In the genomic region with DNA sequence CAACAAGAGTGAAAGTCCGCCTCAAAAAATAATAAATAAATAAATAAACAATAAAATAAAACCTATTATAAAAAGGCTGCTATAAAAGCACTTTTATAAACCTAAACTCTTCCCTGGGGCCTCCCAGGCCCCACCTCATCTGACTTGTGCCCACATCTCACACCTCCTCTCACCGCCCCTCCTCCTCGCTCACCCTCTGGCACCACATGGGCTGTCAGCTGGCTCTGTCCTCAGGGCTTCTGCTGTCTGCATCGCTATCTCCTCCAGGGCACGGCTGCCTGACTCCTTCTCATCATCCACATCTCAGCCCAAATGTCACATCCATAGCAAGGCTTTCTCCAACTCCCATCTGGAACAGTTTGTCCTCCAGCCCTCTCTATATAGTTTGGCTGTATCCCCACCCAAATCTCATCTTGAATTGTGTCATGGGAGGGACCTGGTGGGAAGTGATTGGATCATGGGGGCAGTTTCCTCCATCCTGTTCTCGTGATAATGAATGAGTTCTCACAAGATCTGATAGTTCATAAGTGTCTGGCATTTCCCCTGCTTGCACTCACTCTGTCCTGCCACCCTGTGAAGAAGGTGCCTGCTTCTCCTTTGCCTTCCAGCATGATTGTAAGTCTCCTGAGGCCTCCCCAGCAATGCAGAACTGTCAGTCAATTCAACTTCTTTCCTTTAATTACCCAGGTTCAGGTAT, we compare ENCODE assay signal across 14 cellular contexts. TPM values are rescaled to one million over a fixed set of nuclear protein-coding genes. Genes with fewer than 3 reads are reported as not detected.
DNase-seq lines count a peak whose midpoint lies in the region; ATAC-seq, FAIRE-seq and TF ChIP-seq lines count a peak whose summit lies in the region.
"Had no signal": no experiment of that assay in that cellular context is flagged by ENCODE, and none has a peak within 500 bp of the region (broad histone marks: within the 10 kb centered on the region; RNA-seq: fewer than 3 reads in every experiment).

No MANE protein-coding gene starts in this region.

- peaks cover 23 to 43% (median 32%) of the 10 kb centered on the region in 4 donors for H3K4me1 Mint-ChIP-seq in CD4-positive, alpha-beta memory T cell

- no peak for TF ChIP-seq EP300 in K562 (IDR thresholded peaks at IDR 0.05; ENCODE audit: low read length)

- H3K79me2 ChIP-seq in K562 (ENCODE audit: control insufficient read depth, insufficient read depth, low read length) (no peaks in the 10 kb centered on the region), parathyroid adenoma (no peaks in the 10 kb centered on the region)

- ATAC-seq in K562: no peak
- no peak for ATAC-seq in right lobe of liver
- no peak for ATAC-seq in HG03442 (IDR thresholded peaks at IDR 0.05; ENCODE audit: unreplicated experiment)
- ATAC-seq: Panc1, Right ventricle myocardium inferior had no signal

- H3K9ac ChIP-seq in K562 (ENCODE audit: insufficient read depth in 1 of 2, low read depth in 2 of 2, low read length in 2 of 2) (peak overlapping the region in 1 of 2 experiments; percentile 64; a peak in 2 of 4 replicates), parathyroid adenoma (no peak overlapping the region)
- H3K9ac ChIP-seq: SK-N-SH had no signal

- CTCF ChIA-PET in CD4-positive, alpha-beta memory T cell (lab: Charles Lee; ENCODE audit: partially characterized antibody): interaction anchor here (1.5 to 2.6 kb wide), 2 partner anchors 8 to 73 kb away, joined by 3 to 11 read pairs; a partner anchor contains a TSS
- CTCF ChIA-PET in HEK293 (lab: Yijun Ruan, JAX): interaction anchor here (0.7 to 2.8 kb wide), 4 partner anchors 8 to 66 kb away, joined by 3 to 14 read pairs (median 4); a partner anchor contains a TSS
- CTCF ChIA-PET in K562 (lab: Yijun Ruan, JAX; ENCODE audit: low intra/inter-chr PET ratio): no interaction called here

- no peak overlapping the region for H3K27ac ChIP-seq in CD4-positive, alpha-beta memory T cell (ENCODE audit: low read depth, low read length)
- H3K27ac ChIP-seq in HEK293 (ENCODE audit: extremely low read depth, low read depth, low read length) (no peak overlapping the region), K562 (ENCODE audit: extremely low read depth, low read depth, low read length) (no peak overlapping the region), parathyroid adenoma (no peak overlapping the region), spleen (peak overlapping the region in 3 of 8 donors; percentile 2 to 45 (median 40)), right lobe of liver (no peak overlapping the region)

- H2AFZ ChIP-seq in K562 (ENCODE audit: low read depth, low read length): no peak overlapping the region
- peak overlapping the region; percentile 38 for H2AFZ ChIP-seq in parathyroid adenoma

- in situ Hi-C loops in K562 (cut with MboI): no loop called here

- WGBS in K562 (ENCODE audit: insufficient coverage, low coverage, missing lambda C conversion rate): 61% methylated on average over 6 of the region's 6 CpGs
- 75 to 84% (median 79%) methylated on average over 6 of the region's 6 CpGs for WGBS in spleen, 5 donors
- WGBS in right lobe of liver (ENCODE audit: insufficient coverage, low coverage, low lambda C conversion rate, missing lambda C conversion rate): 85% methylated on average over 6 of the region's 6 CpGs

- no peaks in the 10 kb centered on the region for H3K36me3 ChIP-seq in CD4-positive, alpha-beta memory T cell (ENCODE audit: insufficient read depth, low read length)
- H3K36me3 ChIP-seq in HEK293 (ENCODE audit: control insufficient read depth in 2 of 2, insufficient read depth in 1 of 2, low read length in 2 of 2): no peaks in the 10 kb centered on the region
- H3K36me3 ChIP-seq in K562 (ENCODE audit: control insufficient read depth, insufficient read depth, low read length): no peaks in the 10 kb centered on the region
- H3K36me3 ChIP-seq in parathyroid adenoma (ENCODE audit: control insufficient read depth, insufficient read depth, low read length): no peaks in the 10 kb centered on the region
- H3K36me3 ChIP-seq in spleen: no peaks in the 10 kb centered on the region
- no peaks in the 10 kb centered on the region for H3K36me3 ChIP-seq in right lobe of liver

- H3K4me1 ChIP-seq in CD4-positive, alpha-beta memory T cell (ENCODE audit: insufficient read depth, low read length): peaks cover 28% of the 10 kb centered on the region
- no peaks in the 10 kb centered on the region for H3K4me1 ChIP-seq in HEK293 (ENCODE audit: control insufficient read depth, insufficient read depth, low read length)
- peaks cover 8 to 11% of the 10 kb centered on the region in 2 experiments for H3K4me1 ChIP-seq in K562 (replicated peaks in 1 of 2; ENCODE audit: control insufficient read depth in 2 of 2, insufficient read depth in 2 of 2, low read length in 2 of 2)
- H3K4me1 ChIP-seq in parathyroid adenoma: no peaks in the 10 kb centered on the region
- H3K4me1 ChIP-seq in spleen: peaks cover 21 to 79% (median 44%) of the 10 kb centered on the region in 6 donors
- peaks cover 0 to 13% (median 6%) of the 10 kb centered on the region in 4 donors for H3K4me1 ChIP-seq in right lobe of liver

- H3K9me1 ChIP-seq in K562 (ENCODE audit: control insufficient read depth, insufficient read depth, low read length): no peaks in the 10 kb centered on the region

- H3K4me2 ChIP-seq in K562 (ENCODE audit: insufficient read depth, low read length): no peak overlapping the region
- H3K4me2 ChIP-seq in parathyroid adenoma (ENCODE audit: low read length): no peak overlapping the region
- H3K4me2 ChIP-seq: SK-N-SH had no signal

- TF ChIP-seq CTCF in HEK293 (tag by site-specific recombination; IDR thresholded peaks at IDR 0.05) (no peak), K562 (IDR thresholded peaks at IDR 0.05 in 2 of 3, conservative IDR thresholded peaks at IDR 0.05 in 1 of 3; ENCODE audit: insufficient read depth in 2 of 3, low read depth in 1 of 3, low read length in 3 of 3) (no peak), parathyroid adenoma (IDR thresholded peaks at IDR 0.05) (no peak), spleen (IDR thresholded peaks at IDR 0.05 in 8 of 11, conservative IDR thresholded peaks at IDR 0.05 in 3 of 11) (no peak), right lobe of liver (IDR thresholded peaks at IDR 0.05) (no peak)

- intact Hi-C loops in CD4-positive, alpha-beta memory T cell (cut with micrococcal nuclease): no loop called here
- intact Hi-C loops in K562 (cut with micrococcal nuclease) (no loop called here), spleen (cut with DNase I; ENCODE audit: low total_unique reads) (no loop called here), right lobe of liver (cut with DNase I) (no loop called here)

- H4K20me1 ChIP-seq in K562 (replicated peaks; ENCODE audit: control insufficient read depth, insufficient read depth, low read length): no peaks in the 10 kb centered on the region

- POLR2A ChIA-PET in CD4-positive, alpha-beta memory T cell (lab: Charles Lee; ENCODE audit: partially characterized antibody): interaction anchor here (0.6 kb wide), 1 partner anchor 51 kb away, joined by 3 read pairs; no protein-coding TSS in a partner anchor
- POLR2A ChIA-PET in HEK293 (lab: Yijun Ruan, JAX): interaction anchor here (0.7 kb wide), 1 partner anchor 9 kb away, joined by 3 read pairs; a partner anchor contains a TSS
- POLR2A ChIA-PET in K562 (lab: Yijun Ruan, JAX): interaction anchor here (0.8 kb wide), 1 partner anchor 11 kb away, joined by 3 read pairs; no protein-coding TSS in a partner anchor

- no peaks in the 10 kb centered on the region for H3K27me3 Mint-ChIP-seq in CD4-positive, alpha-beta memory T cell

- H3K27me3 ChIP-seq in CD4-positive, alpha-beta memory T cell (ENCODE audit: insufficient read depth, low read length): no peaks in the 10 kb centered on the region
- no peaks in the 10 kb centered on the region for H3K27me3 ChIP-seq in K562 (ENCODE audit: control insufficient read depth in 2 of 2, insufficient read depth in 2 of 2, low read length in 2 of 2)
- no peaks in the 10 kb centered on the region for H3K27me3 ChIP-seq in parathyroid adenoma (ENCODE audit: control insufficient read depth, insufficient read depth, low read length)
- no peaks in the 10 kb centered on the region for H3K27me3 ChIP-seq in spleen (replicated peaks in 1 of 7)
- H3K27me3 ChIP-seq in right lobe of liver: no peaks in the 10 kb centered on the region

- BruUV-seq in K562 (replicated peaks; lab: Mats Ljungman, UMichigan): no TSS peak

- no peak for TF ChIP-seq POLR2A in K562 (conservative IDR thresholded peaks at IDR 0.05)
- no peak for TF ChIP-seq POLR2A in spleen (IDR thresholded peaks at IDR 0.05)
- TF ChIP-seq POLR2A in right lobe of liver (IDR thresholded peaks at IDR 0.05): no peak

- no peaks in the 10 kb centered on the region for H3K9me3 ChIP-seq in CD4-positive, alpha-beta memory T cell (ENCODE audit: control insufficient read depth in 1 of 2, low read length in 2 of 2)
- no peaks in the 10 kb centered on the region for H3K9me3 ChIP-seq in HEK293 (ENCODE audit: control insufficient read depth, insufficient read depth, low read depth, low read length)
- H3K9me3 ChIP-seq in K562 (replicated peaks; ENCODE audit: control insufficient read depth, insufficient read depth, low read depth, low read length): no peaks in the 10 kb centered on the region
- H3K9me3 ChIP-seq in parathyroid adenoma (ENCODE audit: control insufficient read depth, low read length): no peaks in the 10 kb centered on the region
- peaks cover 0 to 5% (median 0%) of the 10 kb centered on the region in 8 donors for H3K9me3 ChIP-seq in spleen
- no peaks in the 10 kb centered on the region for H3K9me3 ChIP-seq in right lobe of liver
- H3K9me3 ChIP-seq: SK-N-SH had no signal

- peak overlapping the region in 5 of 7 donors; percentile 20 to 38 (median 37) for H3K27ac Mint-ChIP-seq in CD4-positive, alpha-beta memory T cell

- H3K36me3 Mint-ChIP-seq in CD4-positive, alpha-beta memory T cell: no peaks in the 10 kb centered on the region

- no peak for DNase-seq in CD4-positive, alpha-beta memory T cell
- no peak for DNase-seq in K562 (ENCODE audit: extremely low read depth in 1 of 4, low spot score in 3 of 4)
- no peak for DNase-seq in spleen
- no peak for DNase-seq in right lobe of liver
- DNase-seq: H7, Kasumi-1, NCI-H2029, NCI-H69, SK-N-SH had no signal

- H3K9me3 Mint-ChIP-seq in CD4-positive, alpha-beta memory T cell: peaks cover 0 to 4% (median 0%) of the 10 kb centered on the region in 8 donors

- no peak for TF ChIP-seq RAD21 in K562 (CRISPR knock-in tag; conservative IDR thresholded peaks at IDR 0.05 in 1 of 2, IDR thresholded peaks at IDR 0.05 in 1 of 2)

- H3K4me3 Mint-ChIP-seq in CD4-positive, alpha-beta memory T cell: no peak overlapping the region

- H3K4me3 ChIP-seq in CD4-positive, alpha-beta memory T cell (ENCODE audit: low read length in 2 of 2): no peak overlapping the region
- H3K4me3 ChIP-seq in HEK293 (ENCODE audit: low read depth, low read length): no peak overlapping the region
- H3K4me3 ChIP-seq in K562: no peak overlapping the region
- no peak overlapping the region for H3K4me3 ChIP-seq in parathyroid adenoma (ENCODE audit: low read depth, low read length)
- no peak overlapping the region for H3K4me3 ChIP-seq in spleen
- H3K4me3 ChIP-seq in right lobe of liver: no peak overlapping the region

- FAIRE-seq in K562 (lab: Jason Lieb, UNC): no peak

RNA-seq across cellular contexts. Expression of a gene that starts 8.8 kb away (rescaled TPM):
- 10 to 100 TPM; 55.8 to 56.9 TPM for total RNA-seq in CD4-positive, alpha-beta memory T cell
- polyA plus RNA-seq in CD4-positive, alpha-beta memory T cell: 100 to 1,000 TPM in 1 of 2 donors, 10 to 100 TPM in 1; 48.2 to 118 TPM
- total RNA-seq in K562 (2011; cell fraction: chromatin; rRNA removed; ENCODE audit: low replicate concordance): 17.8 and 19.2 TPM in 2 replicates
- total RNA-seq in K562 (2011; cell fraction: nucleolus; rRNA removed): 10.1 and 13.8 TPM in 2 replicates
- 11.7 and 17.1 TPM in 2 replicates for total RNA-seq in K562 (2011; cell fraction: nucleoplasm; rRNA removed)
- 14.9 and 17.1 TPM in 2 replicates for total RNA-seq in K562 (2014; rRNA removed)
- total RNA-seq in K562 (2014; rRNA removed; fragmentation: Illumina TruSeq; extraction: Trizol): 13.5 and 15.2 TPM in 2 replicates
- 12.2 and 13.5 TPM in 2 replicates for total RNA-seq in K562 (2015; rRNA removed; fragmentation: Illumina TruSeq; extraction: Trizol)
- total RNA-seq in K562 (2021): 13.9 and 18.6 TPM in 2 replicates
- polyA plus RNA-seq in K562 (2011; rRNA removed): 26.2 and 29.0 TPM in 2 replicates
- 19.8 and 19.9 TPM in 2 replicates for polyA plus RNA-seq in K562 (2011; cell fraction: cytosol; rRNA removed)
- polyA plus RNA-seq in K562 (2011; cell fraction: nucleus; rRNA removed): 18.5 and 19.8 TPM in 2 replicates
- 20.4 and 27.0 TPM in 2 replicates for polyA plus RNA-seq in K562 (2012)
- polyA plus RNA-seq in K562 (2014; fragmentation: Illumina TruSeq; extraction: Trizol): 22.0 and 28.0 TPM in 2 replicates
- 1 to 10 TPM; 2.9 to 3.5 TPM for polyA plus RNA-seq in K562 (2014; fragmentation: Nextera tagmentation; extraction: Ambion mirVana)
- 23.4 and 24.7 TPM in 2 replicates for polyA plus RNA-seq in K562 (2014; rRNA removed)
- 15.7 and 16.1 TPM in 2 replicates for polyA minus RNA-seq in K562 (2011; rRNA and poly(A)+ RNA removed)
- 12.2 and 14.1 TPM in 2 replicates for polyA minus RNA-seq in K562 (2011; cell fraction: cytosol; rRNA and poly(A)+ RNA removed)
- polyA minus RNA-seq in K562 (2011; cell fraction: nucleus; rRNA and poly(A)+ RNA removed): 8.8 and 12.4 TPM in 2 replicates
- 10 to 100 TPM; 46.6 to 75.0 (median 62.3) TPM for total RNA-seq in spleen
- 10 to 100 TPM; 36.4 to 46.0 (median 39.7) TPM for polyA plus RNA-seq in spleen
- 10 to 100 TPM in 4 of 6 experiments, 1 to 10 TPM in 2; 8.9 to 19.2 (median 13.8) TPM for total RNA-seq in right lobe of liver
